In the genomic region with DNA sequence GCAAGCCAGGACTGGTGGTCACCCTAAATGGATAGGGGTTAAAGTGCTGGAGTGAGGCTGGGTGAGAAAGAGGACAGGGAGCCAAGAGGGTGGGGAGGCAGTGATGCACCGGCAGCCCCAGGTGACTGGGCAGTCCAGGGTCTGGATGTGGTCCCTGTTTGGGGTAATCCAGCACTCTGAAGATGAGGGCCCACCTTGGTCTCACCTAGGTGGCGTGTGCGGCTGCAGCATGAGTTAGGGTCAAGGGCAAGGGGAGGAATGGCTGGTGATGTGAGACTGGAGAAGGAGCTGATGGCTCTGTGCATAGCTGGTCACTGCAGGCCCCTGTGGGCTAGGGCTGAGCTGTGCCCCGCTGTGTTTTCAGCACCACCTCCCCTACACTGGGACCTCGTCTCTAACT, we compare ENCODE assay signal across 1 cellular context.
TF ChIP-seq lines count a peak whose summit lies in the region.

No MANE protein-coding gene starts in this region.

TF ChIP-seq in GM12878, 131 proteins besides CTCF, POLR2A, EP300 and RAD21:
- TF ChIP-seq IRF4 (IDR thresholded peaks at IDR 0.05; ENCODE audit: low read depth, low read length) (no peak), SP1 (IDR thresholded peaks at IDR 0.05; ENCODE audit: low read depth, low read length) (no peak), SMAD5 (IDR thresholded peaks at IDR 0.05; ENCODE audit: low read depth) (no peak), STAT3 (IDR thresholded peaks at IDR 0.05; ENCODE audit: low read depth, low read length) (no peak), NFXL1 (IDR thresholded peaks at IDR 0.05; ENCODE audit: borderline replicate concordance) (no peak), NR2C1 (IDR thresholded peaks at IDR 0.05) (no peak), RB1 (IDR thresholded peaks at IDR 0.05; ENCODE audit: borderline replicate concordance) (no peak), WRNIP1 (IDR thresholded peaks at IDR 0.05; ENCODE audit: borderline replicate concordance, low read depth, low read length) (no peak), JUNB (IDR thresholded peaks at IDR 0.05) (no peak), ZSCAN29 (IDR thresholded peaks at IDR 0.05) (no peak), SIX5 (IDR thresholded peaks at IDR 0.05; ENCODE audit: low read depth, low read length, severe bottlenecking) (no peak)
- TF ChIP-seq, protein P1, sequence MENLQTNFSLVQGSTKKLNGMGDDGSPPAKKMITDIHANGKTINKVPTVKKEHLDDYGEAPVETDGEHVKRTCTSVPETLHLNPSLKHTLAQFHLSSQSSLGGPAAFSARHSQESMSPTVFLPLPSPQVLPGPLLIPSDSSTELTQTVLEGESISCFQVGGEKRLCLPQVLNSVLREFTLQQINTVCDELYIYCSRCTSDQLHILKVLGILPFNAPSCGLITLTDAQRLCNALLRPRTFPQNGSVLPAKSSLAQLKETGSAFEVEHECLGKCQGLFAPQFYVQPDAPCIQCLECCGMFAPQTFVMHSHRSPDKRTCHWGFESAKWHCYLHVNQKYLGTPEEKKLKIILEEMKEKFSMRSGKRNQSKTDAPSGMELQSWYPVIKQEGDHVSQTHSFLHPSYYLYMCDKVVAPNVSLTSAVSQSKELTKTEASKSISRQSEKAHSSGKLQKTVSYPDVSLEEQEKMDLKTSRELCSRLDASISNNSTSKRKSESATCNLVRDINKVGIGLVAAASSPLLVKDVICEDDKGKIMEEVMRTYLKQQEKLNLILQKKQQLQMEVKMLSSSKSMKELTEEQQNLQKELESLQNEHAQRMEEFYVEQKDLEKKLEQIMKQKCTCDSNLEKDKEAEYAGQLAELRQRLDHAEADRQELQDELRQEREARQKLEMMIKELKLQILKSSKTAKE (IDR thresholded peaks at IDR 0.05; ENCODE audit: low read depth, poor library complexity, severe bottlenecking) = no peak
- TF ChIP-seq, protein P2, sequence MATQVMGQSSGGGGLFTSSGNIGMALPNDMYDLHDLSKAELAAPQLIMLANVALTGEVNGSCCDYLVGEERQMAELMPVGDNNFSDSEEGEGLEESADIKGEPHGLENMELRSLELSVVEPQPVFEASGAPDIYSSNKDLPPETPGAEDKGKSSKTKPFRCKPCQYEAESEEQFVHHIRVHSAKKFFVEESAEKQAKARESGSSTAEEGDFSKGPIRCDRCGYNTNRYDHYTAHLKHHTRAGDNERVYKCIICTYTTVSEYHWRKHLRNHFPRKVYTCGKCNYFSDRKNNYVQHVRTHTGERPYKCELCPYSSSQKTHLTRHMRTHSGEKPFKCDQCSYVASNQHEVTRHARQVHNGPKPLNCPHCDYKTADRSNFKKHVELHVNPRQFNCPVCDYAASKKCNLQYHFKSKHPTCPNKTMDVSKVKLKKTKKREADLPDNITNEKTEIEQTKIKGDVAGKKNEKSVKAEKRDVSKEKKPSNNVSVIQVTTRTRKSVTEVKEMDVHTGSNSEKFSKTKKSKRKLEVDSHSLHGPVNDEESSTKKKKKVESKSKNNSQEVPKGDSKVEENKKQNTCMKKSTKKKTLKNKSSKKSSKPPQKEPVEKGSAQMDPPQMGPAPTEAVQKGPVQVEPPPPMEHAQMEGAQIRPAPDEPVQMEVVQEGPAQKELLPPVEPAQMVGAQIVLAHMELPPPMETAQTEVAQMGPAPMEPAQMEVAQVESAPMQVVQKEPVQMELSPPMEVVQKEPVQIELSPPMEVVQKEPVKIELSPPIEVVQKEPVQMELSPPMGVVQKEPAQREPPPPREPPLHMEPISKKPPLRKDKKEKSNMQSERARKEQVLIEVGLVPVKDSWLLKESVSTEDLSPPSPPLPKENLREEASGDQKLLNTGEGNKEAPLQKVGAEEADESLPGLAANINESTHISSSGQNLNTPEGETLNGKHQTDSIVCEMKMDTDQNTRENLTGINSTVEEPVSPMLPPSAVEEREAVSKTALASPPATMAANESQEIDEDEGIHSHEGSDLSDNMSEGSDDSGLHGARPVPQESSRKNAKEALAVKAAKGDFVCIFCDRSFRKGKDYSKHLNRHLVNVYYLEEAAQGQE (IDR thresholded peaks at IDR 0.05; ENCODE audit: low read depth, low read length) = no peak
- TF ChIP-seq, protein P3, sequence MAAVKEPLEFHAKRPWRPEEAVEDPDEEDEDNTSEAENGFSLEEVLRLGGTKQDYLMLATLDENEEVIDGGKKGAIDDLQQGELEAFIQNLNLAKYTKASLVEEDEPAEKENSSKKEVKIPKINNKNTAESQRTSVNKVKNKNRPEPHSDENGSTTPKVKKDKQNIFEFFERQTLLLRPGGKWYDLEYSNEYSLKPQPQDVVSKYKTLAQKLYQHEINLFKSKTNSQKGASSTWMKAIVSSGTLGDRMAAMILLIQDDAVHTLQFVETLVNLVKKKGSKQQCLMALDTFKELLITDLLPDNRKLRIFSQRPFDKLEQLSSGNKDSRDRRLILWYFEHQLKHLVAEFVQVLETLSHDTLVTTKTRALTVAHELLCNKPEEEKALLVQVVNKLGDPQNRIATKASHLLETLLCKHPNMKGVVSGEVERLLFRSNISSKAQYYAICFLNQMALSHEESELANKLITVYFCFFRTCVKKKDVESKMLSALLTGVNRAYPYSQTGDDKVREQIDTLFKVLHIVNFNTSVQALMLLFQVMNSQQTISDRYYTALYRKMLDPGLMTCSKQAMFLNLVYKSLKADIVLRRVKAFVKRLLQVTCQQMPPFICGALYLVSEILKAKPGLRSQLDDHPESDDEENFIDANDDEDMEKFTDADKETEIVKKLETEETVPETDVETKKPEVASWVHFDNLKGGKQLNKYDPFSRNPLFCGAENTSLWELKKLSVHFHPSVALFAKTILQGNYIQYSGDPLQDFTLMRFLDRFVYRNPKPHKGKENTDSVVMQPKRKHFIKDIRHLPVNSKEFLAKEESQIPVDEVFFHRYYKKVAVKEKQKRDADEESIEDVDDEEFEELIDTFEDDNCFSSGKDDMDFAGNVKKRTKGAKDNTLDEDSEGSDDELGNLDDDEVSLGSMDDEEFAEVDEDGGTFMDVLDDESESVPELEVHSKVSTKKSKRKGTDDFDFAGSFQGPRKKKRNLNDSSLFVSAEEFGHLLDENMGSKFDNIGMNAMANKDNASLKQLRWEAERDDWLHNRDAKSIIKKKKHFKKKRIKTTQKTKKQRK (IDR thresholded peaks at IDR 0.05; ENCODE audit: low read depth, low read length) = no peak
